In the genomic region with DNA sequence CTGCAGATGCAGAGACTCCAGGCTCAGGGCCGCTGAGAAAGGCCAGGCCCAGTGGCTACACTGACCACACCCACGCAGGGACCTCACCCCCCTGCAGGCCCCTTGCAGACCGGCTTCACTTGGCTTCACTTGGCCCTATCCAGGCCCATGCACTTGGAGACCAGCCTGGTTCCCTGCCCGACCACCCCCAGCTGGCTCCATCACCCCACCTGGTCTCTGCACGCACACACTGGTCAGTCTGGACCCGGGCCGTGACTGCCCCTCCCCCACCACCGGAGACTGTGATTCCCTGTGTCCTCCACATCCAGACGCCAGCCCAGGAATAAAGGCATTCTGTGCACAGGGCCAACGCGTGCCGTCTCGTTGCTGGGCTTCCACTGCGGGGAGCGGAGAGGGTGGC, we compare ENCODE assay signal across 28 cellular contexts. TPM values are rescaled to one million over a fixed set of nuclear protein-coding genes. Genes with fewer than 3 reads are reported as not detected.
"Had no signal": no experiment of that assay in that cellular context is flagged by ENCODE, and none has a peak within 500 bp of the region (broad histone marks: within the 10 kb centered on the region; RNA-seq: fewer than 3 reads in every experiment).

No MANE protein-coding gene starts in this region.

- H3K27me3 Mint-ChIP-seq: activated CD4-positive, alpha-beta T cell treated with anti-CD3 and anti-CD28 coated beads, Interleukin-2, amount 10 ng/mL, durations not matched to agents 24 days and 14 days; stimulated activated naive B cell treated with anti-CD40 and anti-IgM and Interleukin-4, amounts not matched to agents 10 μg/mL and 1 μg/mL and 100 μg/mL, for 72 hours; T-helper 17 cell had no signal

- H3K4me3 Mint-ChIP-seq: activated CD4-positive, alpha-beta memory T cell treated with anti-CD3 and anti-CD28 coated beads for 36 hours; activated CD4-positive, alpha-beta T cell treated with anti-CD3 and anti-CD28 coated beads, Interleukin-2, amount 10 ng/mL, durations not matched to agents 24 days and 14 days; activated T-helper 1 cell treated with anti-CD3 and anti-CD28 coated beads, Interleukin-12 subunit alpha, Interleukin-12 subunit beta, Interleukin-2, Interleukin-4 antibody, amounts not matched to agents 30 ng/mL and 10 ng/mL and 1 ng/mL, durations not matched to agents 14 hours and 24 hours and 36 hours; effector memory CD8-positive, alpha-beta T cell; nephron; stimulated activated naive B cell treated with anti-CD40 and anti-IgM and Interleukin-4, amounts not matched to agents 10 μg/mL and 1 μg/mL and 100 μg/mL, for 72 hours; T-helper 17 cell had no signal

- H3K27ac ChIP-seq: left lung, lower lobe of right lung, parathyroid adenoma, psoas muscle, tibial nerve had no signal

- H3K79me2 ChIP-seq: parathyroid adenoma had no signal

- H3K4me1 Mint-ChIP-seq: nephron, T-helper 17 cell had no signal

- H3K4me3 ChIP-seq: left lung, lower lobe of right lung, psoas muscle, tibial nerve had no signal

- H3K27ac Mint-ChIP-seq: activated CD4-positive, alpha-beta memory T cell treated with anti-CD3 and anti-CD28 coated beads for 36 hours; activated CD4-positive, alpha-beta T cell treated with anti-CD3 and anti-CD28 coated beads, Interleukin-2, amount 10 ng/mL, durations not matched to agents 24 days and 14 days; activated T-helper 1 cell treated with anti-CD3 and anti-CD28 coated beads, Interleukin-12 subunit alpha, Interleukin-12 subunit beta, Interleukin-2, Interleukin-4 antibody, amounts not matched to agents 30 ng/mL and 10 ng/mL and 1 ng/mL, durations not matched to agents 14 hours and 24 hours and 36 hours; effector memory CD8-positive, alpha-beta T cell; nephron; stimulated activated naive B cell treated with anti-CD40 and anti-IgM and Interleukin-4, amounts not matched to agents 10 μg/mL and 1 μg/mL and 100 μg/mL, for 72 hours; T-helper 17 cell had no signal

- H3K36me3 Mint-ChIP-seq: activated CD4-positive, alpha-beta memory T cell treated with anti-CD3 and anti-CD28 coated beads for 36 hours had no signal

- H3K9me3 Mint-ChIP-seq: activated CD4-positive, alpha-beta memory T cell treated with anti-CD3 and anti-CD28 coated beads for 36 hours; activated CD4-positive, alpha-beta T cell treated with anti-CD3 and anti-CD28 coated beads, Interleukin-2, amount 10 ng/mL, durations not matched to agents 24 days and 14 days; activated T-helper 1 cell treated with anti-CD3 and anti-CD28 coated beads, Interleukin-12 subunit alpha, Interleukin-12 subunit beta, Interleukin-2, Interleukin-4 antibody, amounts not matched to agents 30 ng/mL and 10 ng/mL and 1 ng/mL, durations not matched to agents 14 hours and 24 hours and 36 hours; effector memory CD8-positive, alpha-beta T cell; nephron had no signal

- H3K9me3 ChIP-seq: left lung, lower lobe of right lung, psoas muscle, tibial nerve had no signal

- ATAC-seq: effector memory CD8-positive, alpha-beta T cell; left lung; lower lobe of right lung; psoas muscle; stimulated activated naive B cell treated with anti-CD40 and anti-IgM and Interleukin-4, amounts not matched to agents 10 μg/mL and 1 μg/mL and 100 μg/mL, for 72 hours; T-helper 17 cell had no signal

- H3K4me1 ChIP-seq: parathyroid adenoma, psoas muscle had no signal

- DNase-seq: activated CD4-positive, alpha-beta memory T cell treated with anti-CD3 and anti-CD28 coated beads for 36 hours; activated CD4-positive, alpha-beta T cell treated with anti-CD3 and anti-CD28 coated beads, Interleukin-2, amount 10 ng/mL, durations not matched to agents 24 days and 14 days; activated CD4-positive, CD25-positive, alpha-beta regulatory T cell treated with anti-CD3 and anti-CD28 coated beads, Interleukin-2, amount 50 U/mL, for 72 hours; activated CD8-positive, alpha-beta memory T cell treated with anti-CD3 and anti-CD28 coated beads, Interleukin-2, amount 50 U/mL, for 4 hours; activated gamma-delta T cell; activated naive CD4-positive, alpha-beta T cell treated with anti-CD3 and anti-CD28 coated beads, Interleukin-2, amount 50 U/mL, for 16 hours; activated T-cell treated with anti-CD3 and anti-CD28 coated beads, Interleukin-2, amount 50 U/mL, for 1 hour; cortex of kidney; effector memory CD8-positive, alpha-beta T cell; foreskin fibroblast; kidney glomerular epithelial cell; left lung; lower lobe of right lung; mesenchymal stem cell; occipital lobe; psoas muscle; stimulated activated CD4-positive, alpha-beta T cell treated with anti-CD3 and anti-CD28 coated beads, Interleukin-15, amount 100 ng/mL, for 24 hours; stimulated activated CD4-positive, alpha-beta T cell treated with anti-CD3 and anti-CD28 coated beads, Interleukin-2, amount 100 ng/mL, for 24 hours; stimulated activated naive B cell treated with anti-CD40 and anti-IgM and Interleukin-4, amounts not matched to agents 10 μg/mL and 1 μg/mL and 100 μg/mL, for 72 hours; T-helper 17 cell; T1000 had no signal

- H3K36me3 ChIP-seq: left lung, lower lobe of right lung, tibial nerve had no signal

- H2AFZ ChIP-seq: parathyroid adenoma had no signal

- H3K9ac ChIP-seq: parathyroid adenoma had no signal

RNA-seq across cellular contexts. Expression of a gene that starts 4.9 kb away (rescaled TPM):
- total RNA-seq: T-helper 17 cell had no signal

RNA-seq across cellular contexts. Expression of a gene that starts 54.6 kb away (rescaled TPM):
- total RNA-seq: activated CD4-positive, alpha-beta memory T cell treated with anti-CD3 and anti-CD28 coated beads for 36 hours; activated CD4-positive, alpha-beta T cell treated with anti-CD3 and anti-CD28 coated beads, Interleukin-2, amount 10 ng/mL, durations not matched to agents 24 days and 14 days; activated CD8-positive, alpha-beta memory T cell treated with anti-CD3 and anti-CD28 coated beads for 36 hours; activated T-helper 1 cell treated with anti-CD3 and anti-CD28 coated beads, Interleukin-12 subunit alpha, Interleukin-12 subunit beta, Interleukin-2, Interleukin-4 antibody, amounts not matched to agents 30 ng/mL and 10 ng/mL and 1 ng/mL, durations not matched to agents 14 hours and 24 hours and 36 hours; chondrocyte; endothelial cell of umbilical vein; left lung; lower lobe of right lung; T-helper 17 cell; tibial nerve had no signal
